In genomic region chr1:107874221-107874620, GRCh38 we compare ENCODE assay signal across 18 cellular contexts.
"Had no signal": no experiment of that assay in that cellular context is flagged by ENCODE, and none has a peak within 500 bp of the region (broad histone marks: within the 10 kb centered on the region; RNA-seq: fewer than 3 reads in every experiment).

No MANE protein-coding gene starts in this region.

- H3K9me3 ChIP-seq: ascending aorta, colonic mucosa, ovary, testis, upper lobe of right lung had no signal

- H3K36me3 ChIP-seq: ascending aorta, colonic mucosa, ovary, upper lobe of right lung had no signal

- H3K27me3 Mint-ChIP-seq: stimulated activated naive CD8-positive, alpha-beta T cell treated with anti-CD3 and anti-CD28 coated beads, Interleukin-15, Interleukin-2, amounts not matched to agents 100 ng/mL and 50 ng/mL, for 24 hours had no signal

- H3K4me1 Mint-ChIP-seq: nephron progenitor cell had no signal

- H3K27me3 ChIP-seq: ascending aorta, colonic mucosa, ovary, testis, upper lobe of right lung had no signal

- ATAC-seq: activated naive CD4-positive, alpha-beta T cell treated with anti-CD3 and anti-CD28 coated beads, Interleukin-2, amount 50 U/mL, for 72 hours; left cardiac atrium; upper lobe of right lung had no signal

- H3K27ac Mint-ChIP-seq: activated naive CD4-positive, alpha-beta T cell treated with anti-CD3 and anti-CD28 coated beads, Interleukin-2, amount 50 U/mL, for 72 hours; nephron progenitor cell had no signal

- H3K4me3 ChIP-seq: ascending aorta, colonic mucosa, lung, ovary, testis, upper lobe of right lung had no signal

- H3K4me1 ChIP-seq: ascending aorta, colonic mucosa, testis had no signal

- FAIRE-seq: endothelial cell of umbilical vein had no signal

- H3K4me3 Mint-ChIP-seq: nephron progenitor cell; stimulated activated naive CD8-positive, alpha-beta T cell treated with anti-CD3 and anti-CD28 coated beads, Interleukin-15, Interleukin-2, amounts not matched to agents 100 ng/mL and 50 ng/mL, for 24 hours had no signal

- DNase-seq: activated CD4-positive, alpha-beta T cell treated with anti-CD3 and anti-CD28 coated beads, Interleukin-2, amount 50 U/mL, for 4 hours; activated CD4-positive, CD25-positive, alpha-beta regulatory T cell treated with anti-CD3 and anti-CD28 coated beads, Interleukin-2, amount 50 U/mL, for 72 hours; activated effector memory CD4-positive, alpha-beta T cell treated with Interleukin-2 at 50 U/mL for 16 hours; activated T-cell treated with anti-CD3 and anti-CD28 coated beads, Interleukin-2, amount 50 U/mL, for 1 hour; colonic mucosa; effector CD4-positive, alpha-beta T cell; hypothalamus; left cardiac atrium; nephron progenitor cell; ovary; stimulated activated CD4-positive, alpha-beta T cell treated with anti-CD3 and anti-CD28 coated beads, Interleukin-2, amount 100 ng/mL, for 48 hours; testis; upper lobe of right lung had no signal

- H3K27ac ChIP-seq: ascending aorta, colonic mucosa, ovary, testis, upper lobe of right lung had no signal
